8 cellular contexts compared by ENCODE assay signal in the genomic region with DNA sequence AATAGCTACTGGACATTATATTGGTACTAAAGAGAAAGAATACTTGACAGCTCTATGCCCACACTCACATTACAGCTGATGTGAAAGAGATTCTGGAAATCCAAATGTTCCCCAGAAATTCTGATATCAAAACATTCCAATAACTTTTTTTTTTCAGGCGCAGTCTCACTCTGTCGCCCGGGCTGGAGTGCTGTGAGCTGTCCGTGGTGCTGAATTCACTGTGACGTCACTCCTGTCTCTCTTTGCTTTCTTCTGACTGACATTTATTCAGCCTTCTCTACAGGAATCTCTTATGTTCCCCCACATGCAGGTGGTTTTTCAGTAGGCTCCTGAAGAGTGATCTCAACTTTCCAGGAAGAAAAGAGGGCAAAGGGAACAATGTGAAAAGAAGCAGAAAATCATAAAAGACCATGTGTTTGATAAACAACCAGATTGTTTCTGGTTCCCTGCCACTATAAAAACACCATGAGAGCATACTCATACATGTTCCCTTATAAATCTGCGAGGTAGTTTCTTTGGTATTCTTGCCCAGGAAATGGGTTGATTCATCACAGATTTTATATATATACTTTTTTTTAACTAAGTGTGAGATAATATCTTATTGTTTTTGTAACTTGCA. TPM values are rescaled to one million over a fixed set of nuclear protein-coding genes. Genes with fewer than 3 reads are reported as not detected.
A peak's percentile ranks its signal among the peaks of the same experiment; 100 is the strongest.
DNase-seq lines count a peak whose midpoint lies in the region; ATAC-seq, FAIRE-seq and TF ChIP-seq lines count a peak whose summit lies in the region.

No MANE protein-coding gene starts in this region.

- no peak overlapping the region for H3K4me3 ChIP-seq in gastrocnemius medialis

- H3K27me3 ChIP-seq in gastrocnemius medialis = peaks cover 0 to 3% (median 0%) of the 10 kb centered on the region in 3 donors

- in situ Hi-C loops in gastrocnemius medialis (cut with MboI; ENCODE audit: low sequenced_read_pairs in 4 of 4) = no loop called here

- TF ChIP-seq CTCF in gastrocnemius medialis (IDR thresholded peaks at IDR 0.05 in 4 of 5, conservative IDR thresholded peaks at IDR 0.05 in 1 of 5) = no peak

- H3K9me3 ChIP-seq in gastrocnemius medialis = no peaks in the 10 kb centered on the region

- no peaks in the 10 kb centered on the region for H3K4me1 ChIP-seq in gastrocnemius medialis

- no peak overlapping the region for H3K27ac ChIP-seq in gastrocnemius medialis

- no peaks in the 10 kb centered on the region for H3K36me3 ChIP-seq in gastrocnemius medialis

- TF ChIP-seq POLR2A in H54 (IDR thresholded peaks at IDR 0.05; ENCODE audit: low read depth, low read length) = no peak
- TF ChIP-seq POLR2A in gastrocnemius medialis (IDR thresholded peaks at IDR 0.05) = no peak

- DNase-seq in H54 (ENCODE audit: insufficient read length, low spot score) (peak; percentile 22), SHP77 treated with DMSO at 0.1 percent for 48 hours (lab: John Stamatoyannopoulos, UW) (peak; percentile 16), cardiac septum (ENCODE audit: low spot score) (peak; percentile 82), gastrocnemius medialis (peak; percentile 23 to 27), NCI-H345 (lab: John Stamatoyannopoulos, UW) (no peak), NCI-H1105 treated with DMSO at 0.1 percent for 48 hours (lab: John Stamatoyannopoulos, UW) (no peak)
- DNase-seq in activated effector memory CD4-positive, alpha-beta T cell treated with Interleukin-2 at 50 U/mL for 16 hours = peak; percentile 39

- no peak for ATAC-seq in gastrocnemius medialis
- no peak for ATAC-seq in HG03135 (IDR thresholded peaks at IDR 0.05; ENCODE audit: unreplicated experiment)

- intact Hi-C loops in cardiac septum (cut with DNase I) = no loop called here
- intact Hi-C loops in gastrocnemius medialis (cut with DNase I; ENCODE audit: low total_unique reads) = no loop called here

- FAIRE-seq in H54 (lab: Jason Lieb, UNC) = no peak

RNA-seq across cellular contexts. Expression of gene S100A7A, which starts 6.2 kb away (rescaled TPM):
- total RNA-seq in cardiac septum (not detected), gastrocnemius medialis (not detected)

RNA-seq across cellular contexts. Expression of gene S100A8, which starts 31.7 kb away (rescaled TPM):
- total RNA-seq in cardiac septum (71.3 TPM), gastrocnemius medialis (10 to 100 TPM in 2 of 4 donors, 1 to 10 TPM in 2; 4.2 to 41.6 (median 12.5) TPM)

RNA-seq across cellular contexts. Expression of gene S100A7, which starts 37.9 kb away (rescaled TPM):
- total RNA-seq in cardiac septum (not detected), gastrocnemius medialis (not detected)

RNA-seq across cellular contexts. Expression of gene S100A12, which starts 47.1 kb away (rescaled TPM):
- total RNA-seq in cardiac septum (4.1 TPM), gastrocnemius medialis (1 to 10 TPM in 2 of 4 donors, not detected in 2; 2.2 to 2.9 TPM)

Comparison
In these comparisons a context has a peak if more than half of its experiments do, and no peak if none do; other contexts are left out.
1. DNase-seq: peak in H54 (single experiment), SHP77 treated with DMSO at 0.1 percent for 48 hours (single experiment), activated effector memory CD4-positive, alpha-beta T cell treated with Interleukin-2 at 50 U/mL for 16 hours (single experiment), cardiac septum (single experiment) and gastrocnemius medialis (2 of 2); none in NCI-H345 (single experiment) and NCI-H1105 treated with DMSO at 0.1 percent for 48 hours (single experiment).